Comparison of ENCODE assay signal across 8 cellular contexts in genomic region chr6:163413054-163413344, GRCh38. TPM values are rescaled to one million over a fixed set of nuclear protein-coding genes. Genes with fewer than 3 reads are reported as not detected.
DNase-seq lines count a peak whose midpoint lies in the region; ATAC-seq and TF ChIP-seq lines count a peak whose summit lies in the region.

No MANE protein-coding gene starts in this region.

- ATAC-seq in DND-41 (ENCODE audit: insufficient read depth, low read depth) (no peak), GM21367 (IDR thresholded peaks at IDR 0.05; ENCODE audit: unreplicated experiment) (no peak)

- H3K4me1 Mint-ChIP-seq in endothelial cell (ENCODE audit: unreplicated experiment) = peaks cover 27% of the 10 kb centered on the region

- peak overlapping the region in 1 of 2 experiments; percentile 59; a peak in 2 of 4 replicates for H3K4me3 ChIP-seq in DND-41 (ENCODE audit: low read depth in 1 of 2, low read length in 2 of 2)
- peak overlapping the region; percentile 77 for H3K4me3 ChIP-seq in PC-9
- H3K4me3 ChIP-seq in ovary = peak overlapping the region; percentile 69

- no peak for TF ChIP-seq POLR2A in ovary (IDR thresholded peaks at IDR 0.05)

- TF ChIP-seq EP300 in ovary (IDR thresholded peaks at IDR 0.05) = no peak

- H3F3A ChIP-seq in PC-9 (ENCODE audit: insufficient read depth, low read depth) = no peaks in the 10 kb centered on the region

- no peak overlapping the region for H3K27ac ChIP-seq in DND-41 (ENCODE audit: low read length)
- H3K27ac ChIP-seq in PC-9 = peak overlapping the region; percentile 79
- peak overlapping the region; percentile 98 to 99 for H3K27ac ChIP-seq in ovary

- peaks cover 29% of the 10 kb centered on the region for H3K79me2 ChIP-seq in DND-41 (ENCODE audit: insufficient read depth, low read length)
- peaks cover 48% of the 10 kb centered on the region for H3K79me2 ChIP-seq in PC-9 (ENCODE audit: low read depth)

- no peaks in the 10 kb centered on the region for H3K9me3 Mint-ChIP-seq in endothelial cell (ENCODE audit: unreplicated experiment)

- no TSS peak for BruUV-seq in PC-9 (replicated peaks; lab: Mats Ljungman, UMichigan)

- no peaks in the 10 kb centered on the region for H3K9me2 ChIP-seq in PC-9 (ENCODE audit: insufficient read depth)

- DNase-seq in DND-41 (no peak), PC-9 (no peak), endothelial cell (ENCODE audit: low spot score) (no peak), ovary (no peak), inferior parietal cortex (ENCODE audit: extremely low spot score) (no peak)
- no peak for DNase-seq in activated effector memory CD4-positive, alpha-beta T cell treated with anti-CD3 and anti-CD28 coated beads, Interleukin-2, amount 50 U/mL, for 16 hours
- DNase-seq in stimulated activated CD4-positive, alpha-beta T cell treated with anti-CD3 and anti-CD28 coated beads, Interleukin-2, amount 100 ng/mL, for 48 hours = no peak

- peak overlapping the region; percentile 99 for H3K27ac Mint-ChIP-seq in endothelial cell (ENCODE audit: unreplicated experiment)

- H3K36me3 ChIP-seq in DND-41 (ENCODE audit: insufficient read depth, low read length) = no peaks in the 10 kb centered on the region; the same call in 1 of the 2 replicates
- H3K36me3 ChIP-seq in PC-9 (ENCODE audit: low read depth) = no peaks in the 10 kb centered on the region
- no peaks in the 10 kb centered on the region for H3K36me3 ChIP-seq in ovary

- POLR2A ChIA-PET in PC-9 (lab: Charles Lee; ENCODE audit: unreplicated experiment) = no interaction called here

- peaks cover 17% of the 10 kb centered on the region for H3K27me3 Mint-ChIP-seq in endothelial cell (ENCODE audit: unreplicated experiment)

- H3K9me3 ChIP-seq in DND-41 (ENCODE audit: insufficient read depth, low read length, severe bottlenecking) (no peaks in the 10 kb centered on the region), PC-9 (ENCODE audit: insufficient read depth, low read depth) (no peaks in the 10 kb centered on the region), ovary (no peaks in the 10 kb centered on the region)

- TF ChIP-seq CTCF in DND-41 (IDR thresholded peaks at IDR 0.05; ENCODE audit: borderline replicate concordance, extremely low read depth, low read length, poor library complexity, severe bottlenecking) = no peak
- no peak for TF ChIP-seq CTCF in PC-9 (conservative IDR thresholded peaks at IDR 0.05)
- no peak for TF ChIP-seq CTCF in endothelial cell (IDR thresholded peaks at IDR 0.05; ENCODE audit: unreplicated experiment)
- no peak for TF ChIP-seq CTCF in ovary (IDR thresholded peaks at IDR 0.05)

- 0% methylated on average over 7 of the region's 7 CpGs for WGBS in ovary, 3 donors

- peak overlapping the region; percentile 54; the same call in 1 of the 2 replicates for H3K9ac ChIP-seq in DND-41 (ENCODE audit: low read depth, low read length)

- H3K4me1 ChIP-seq in DND-41 (ENCODE audit: insufficient read depth, low read length) = peaks cover 23% of the 10 kb centered on the region
- peaks cover 21% of the 10 kb centered on the region for H3K4me1 ChIP-seq in PC-9 (replicated peaks; ENCODE audit: insufficient read depth)
- no peaks in the 10 kb centered on the region for H3K4me1 ChIP-seq in ovary (ENCODE audit: insufficient read depth)

- H2AFZ ChIP-seq in DND-41 (ENCODE audit: low read depth, low read length) = peak overlapping the region; percentile 65
- peak overlapping the region; percentile 84 for H2AFZ ChIP-seq in PC-9

- intact Hi-C loops in PC-9 (cut with micrococcal nuclease; ENCODE audit: unreplicated experiment) (loop anchor here (1.0 kb wide), 1 partner anchor 21 kb away; no protein-coding TSS in a partner anchor), ovary (cut with DNase I) (no loop called here)

- H4K20me1 ChIP-seq in DND-41 (ENCODE audit: insufficient read depth, low read length) = peaks cover 13% of the 10 kb centered on the region; the same call in 1 of the 2 replicates
- peaks cover 10% of the 10 kb centered on the region; the same call in 1 of the 2 replicates for H4K20me1 ChIP-seq in PC-9 (ENCODE audit: insufficient read depth)

- H3K4me2 ChIP-seq in DND-41 (ENCODE audit: insufficient read depth, low read length) (peak overlapping the region; percentile 60), PC-9 (peak overlapping the region; percentile 85)

- CTCF ChIA-PET in PC-9 (lab: Charles Lee) = no interaction called here

- H3K36me3 Mint-ChIP-seq in endothelial cell (ENCODE audit: low read depth, unreplicated experiment) = peaks cover 20% of the 10 kb centered on the region

- H3K27me3 ChIP-seq in DND-41 (ENCODE audit: insufficient read depth, low read length, poor library complexity) (no peaks in the 10 kb centered on the region), PC-9 (ENCODE audit: insufficient read depth, low read depth) (no peaks in the 10 kb centered on the region), ovary (no peaks in the 10 kb centered on the region)

- peak overlapping the region; percentile 96 for H3K4me3 Mint-ChIP-seq in endothelial cell (ENCODE audit: unreplicated experiment)

RNA-seq across cellular contexts. Expression of gene QKI, which starts 1.5 kb away (rescaled TPM):
- total RNA-seq in PC-9 (2021) = 47.1 and 50.8 TPM in 2 replicates
- total RNA-seq in endothelial cell (ENCODE audit: unreplicated experiment) = 326 TPM
- 100 to 1,000 TPM in 6 of 7 donors, 10 to 100 TPM in 1; 88.1 to 151 (median 123) TPM for total RNA-seq in ovary
- 10 to 100 TPM; 44.6 to 93.4 TPM for polyA plus RNA-seq in ovary
